Comparison of ENCODE assay signal across 9 cellular contexts in genomic region chr6:70686548-70687133, GRCh38. TPM values are rescaled to one million over a fixed set of nuclear protein-coding genes. Genes with fewer than 3 reads are reported as not detected.
DNase-seq lines count a peak whose midpoint lies in the region; ATAC-seq and TF ChIP-seq lines count a peak whose summit lies in the region.
"Had no signal": no experiment of that assay in that cellular context is flagged by ENCODE, and none has a peak within 500 bp of the region (broad histone marks: within the 10 kb centered on the region; RNA-seq: fewer than 3 reads in every experiment).

No MANE protein-coding gene starts in this region.

- H3K9ac ChIP-seq in neural progenitor cell: no peak overlapping the region

- H3K36me3 Mint-ChIP-seq in endothelial cell (ENCODE audit: low read depth, unreplicated experiment) (no peaks in the 10 kb centered on the region), neural progenitor cell (peaks cover 7% of the 10 kb centered on the region)

- H3K79me2 ChIP-seq in neural progenitor cell (ENCODE audit: low read depth): peaks cover 73% of the 10 kb centered on the region

- H3K9me3 Mint-ChIP-seq in endothelial cell (ENCODE audit: unreplicated experiment): no peaks in the 10 kb centered on the region
- H3K9me3 Mint-ChIP-seq in neural progenitor cell: peaks cover 23% of the 10 kb centered on the region

- H3K27ac Mint-ChIP-seq in endothelial cell (ENCODE audit: unreplicated experiment): no peak overlapping the region
- no peak overlapping the region for H3K27ac Mint-ChIP-seq in neural progenitor cell
- H3K27ac Mint-ChIP-seq: T-helper 1 cell treated with Interleukin-12 subunit alpha and Interleukin-12 subunit beta and Interleukin-4 antibody, amounts not matched to agents 30 μg/mL and 1 μg/mL, for 36 hours had no signal

- no peak overlapping the region for H3K27ac ChIP-seq in neural progenitor cell

- TF ChIP-seq CTCF in endothelial cell (IDR thresholded peaks at IDR 0.05; ENCODE audit: unreplicated experiment): peak; percentile 94
- TF ChIP-seq CTCF in neural progenitor cell (IDR thresholded peaks at IDR 0.05): peak; percentile 83

- no peaks in the 10 kb centered on the region for H3K4me1 Mint-ChIP-seq in endothelial cell (ENCODE audit: unreplicated experiment)
- H3K4me1 Mint-ChIP-seq in neural progenitor cell: peaks cover 4% of the 10 kb centered on the region

- no peaks in the 10 kb centered on the region for H3K9me3 ChIP-seq in neural progenitor cell (ENCODE audit: low read depth)

- H3K4me3 ChIP-seq in neural progenitor cell: no peak overlapping the region

- H3K27me3 Mint-ChIP-seq in endothelial cell (ENCODE audit: unreplicated experiment) (no peaks in the 10 kb centered on the region), neural progenitor cell (ENCODE audit: insufficient read depth, low read depth) (no peaks in the 10 kb centered on the region)

- H3F3A ChIP-seq in neural progenitor cell (ENCODE audit: low read depth): no peaks in the 10 kb centered on the region

- no peak overlapping the region for H2AFZ ChIP-seq in neural progenitor cell (replicated peaks)

- no peaks in the 10 kb centered on the region for H3K27me3 ChIP-seq in neural progenitor cell

- peak; percentile 53 for DNase-seq in EH (ENCODE audit: low read depth)
- DNase-seq in RKO (ENCODE audit: low spot score): peak; percentile 68
- no peak for DNase-seq in endothelial cell (ENCODE audit: low spot score)
- peak; percentile 40 for DNase-seq in neural progenitor cell (ENCODE audit: low spot score)

- peaks cover 3% of the 10 kb centered on the region for H4K20me1 ChIP-seq in neural progenitor cell (ENCODE audit: low read depth)

- H3K4me2 ChIP-seq in neural progenitor cell: no peak overlapping the region

- H3K4me1 ChIP-seq in neural progenitor cell: peaks cover 5% of the 10 kb centered on the region

- no peaks in the 10 kb centered on the region for H3K36me3 ChIP-seq in neural progenitor cell

- ATAC-seq in HG03103 (IDR thresholded peaks at IDR 0.05; ENCODE audit: low read depth, unreplicated experiment) (peak; percentile 53), HG03342 (IDR thresholded peaks at IDR 0.05; ENCODE audit: unreplicated experiment) (no peak), HG02970 (IDR thresholded peaks at IDR 0.05; ENCODE audit: low FRiP score, unreplicated experiment) (no peak), GM19395 (IDR thresholded peaks at IDR 0.05; ENCODE audit: unreplicated experiment) (no peak)

- H3K4me3 Mint-ChIP-seq in endothelial cell (ENCODE audit: unreplicated experiment): no peak overlapping the region
- no peak overlapping the region for H3K4me3 Mint-ChIP-seq in neural progenitor cell
- H3K4me3 Mint-ChIP-seq: T-helper 1 cell treated with Interleukin-12 subunit alpha and Interleukin-12 subunit beta and Interleukin-4 antibody, amounts not matched to agents 30 μg/mL and 1 μg/mL, for 36 hours had no signal

RNA-seq across cellular contexts. Expression of gene SMAP1, which starts 19.0 kb away (rescaled TPM):
- total RNA-seq in endothelial cell (ENCODE audit: unreplicated experiment): 40.4 TPM
- 32.7 and 36.5 TPM in 2 replicates for total RNA-seq in neural progenitor cell (ENCODE audit: low replicate concordance)
